ENCODE assay signal across 10 cellular contexts in the genomic region with DNA sequence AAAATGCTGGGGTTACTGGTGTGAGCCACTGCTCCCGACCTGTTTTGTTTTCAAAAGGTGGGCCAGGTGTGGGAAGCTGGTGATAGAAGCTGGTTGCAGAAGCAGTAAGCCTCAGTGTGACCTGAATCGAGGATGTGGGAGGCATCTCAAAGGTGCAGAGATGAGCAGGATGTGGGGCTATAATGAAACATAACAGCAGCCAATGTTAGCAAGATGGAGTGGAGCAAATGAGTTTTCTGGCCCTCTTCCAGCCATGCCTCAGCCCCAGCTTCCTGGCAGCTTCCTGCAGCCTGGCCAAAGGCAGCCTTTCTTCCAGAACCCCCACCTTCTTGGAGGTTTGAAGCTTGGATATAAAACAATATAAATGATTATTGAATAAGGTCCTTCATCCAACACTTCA.
DNase-seq lines count a peak whose midpoint lies in the region; ATAC-seq, FAIRE-seq and TF ChIP-seq lines count a peak whose summit lies in the region.
"Had no signal": no experiment of that assay in that cellular context is flagged by ENCODE, and none has a peak within 500 bp of the region (broad histone marks: within the 10 kb centered on the region; RNA-seq: fewer than 3 reads in every experiment).

No MANE protein-coding gene starts in this region.

- ATAC-seq in GM21576 (IDR thresholded peaks at IDR 0.05; ENCODE audit: unreplicated experiment) = no peak

- peak; percentile 16 for DNase-seq in NCI-H1105 treated with DMSO at 0.1 percent for 48 hours (lab: John Stamatoyannopoulos, UW)
- DNase-seq in NCI-H1105 (lab: John Stamatoyannopoulos, UW) = no peak
- DNase-seq in activated CD4-positive, alpha-beta T cell treated with anti-CD3 and anti-CD28 coated beads for 48 hours = peak; percentile 51
- peak; percentile 7 for DNase-seq in bronchial epithelial cell (ENCODE audit: low read depth)
- peak; percentile 18 to 20 for DNase-seq in stimulated activated CD8-positive, alpha-beta memory T cell treated with anti-CD3 and anti-CD28 coated beads, Interleukin-7, amount 100 ng/mL, for 4 hours (ENCODE audit: low read depth in 2 of 2)
- no peak for DNase-seq in GM13977 (ENCODE audit: low spot score)
- DNase-seq in NCI-H2107 (lab: John Stamatoyannopoulos, UW) = no peak
- DNase-seq: activated B cell treated with CpG ODN at 0.5 μM for 24 hours had no signal

- H3K27me3 ChIP-seq in bronchial epithelial cell (ENCODE audit: control insufficient read depth, insufficient read depth, low read length) = no peaks in the 10 kb centered on the region

- H3K4me3 ChIP-seq in bronchial epithelial cell (ENCODE audit: low read depth, low read length) = no peak overlapping the region

- H3K36me3 ChIP-seq in bronchial epithelial cell (ENCODE audit: control insufficient read depth, insufficient read depth, low read length) = no peaks in the 10 kb centered on the region

- no peak for FAIRE-seq in bronchial epithelial cell (lab: Jason Lieb, UNC)
- FAIRE-seq: A204.1 had no signal

- TF ChIP-seq CTCF in bronchial epithelial cell (IDR thresholded peaks at IDR 0.05; ENCODE audit: insufficient read depth, low read length, severe bottlenecking) = no peak
- TF ChIP-seq CTCF in GM13977 (IDR thresholded peaks at IDR 0.05; ENCODE audit: extremely low read depth, insufficient read depth, missing control alignments) = no peak

- in situ Hi-C loops in GM13977 (cut with MboI; ENCODE audit: low pct_unique_long_range_greater_than_20kb, low sequenced_read_pairs, unreplicated experiment) = no loop called here

Comparison
In these comparisons a context has a peak if more than half of its experiments do, and no peak if none do; other contexts are left out.
1. DNase-seq: peak in NCI-H1105 treated with DMSO at 0.1 percent for 48 hours (single experiment), activated CD4-positive, alpha-beta T cell treated with anti-CD3 and anti-CD28 coated beads for 48 hours (single experiment), bronchial epithelial cell (single experiment) and stimulated activated CD8-positive, alpha-beta memory T cell treated with anti-CD3 and anti-CD28 coated beads, Interleukin-7, amount 100 ng/mL, for 4 hours (2 of 2); none in NCI-H1105 (single experiment), GM13977 (single experiment) and NCI-H2107 (single experiment).